In the genomic region with DNA sequence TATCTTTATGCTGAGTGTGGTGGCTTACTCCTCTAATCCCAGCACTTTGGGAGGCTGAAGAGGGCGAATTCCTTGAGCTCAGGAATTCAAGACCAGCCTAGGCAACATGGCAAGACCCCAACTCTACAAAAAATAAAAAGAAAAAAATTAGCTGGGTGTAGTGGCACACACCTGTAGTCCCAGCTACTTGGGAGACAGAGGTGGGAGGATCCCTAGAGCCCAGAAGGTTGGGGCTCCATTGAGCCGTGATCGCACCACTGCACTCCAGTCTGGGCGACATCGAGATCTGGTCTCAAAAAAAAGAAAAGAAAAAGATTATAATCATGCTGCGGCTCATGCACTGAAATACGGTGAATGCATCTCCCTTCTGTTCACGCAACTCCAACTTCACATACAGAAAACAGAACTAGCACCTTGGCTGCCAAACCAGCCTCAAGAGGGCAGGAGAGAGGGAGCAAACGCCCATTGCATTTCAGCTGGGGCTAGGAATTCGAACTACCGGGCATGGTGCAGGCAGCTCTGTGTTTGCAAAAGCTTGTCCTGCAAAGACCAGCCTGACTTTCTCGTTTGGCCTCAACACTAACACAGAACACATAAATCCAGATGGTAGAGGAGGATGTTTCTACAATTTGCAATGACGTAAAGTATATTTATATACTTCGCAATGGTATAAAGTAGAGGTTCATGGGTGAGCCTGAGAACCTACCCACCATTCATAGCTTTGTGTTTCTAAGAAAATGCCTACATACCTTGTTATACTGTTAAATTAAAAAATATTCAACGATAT, we compare ENCODE assay signal across 8 cellular contexts. TPM values are rescaled to one million over a fixed set of nuclear protein-coding genes. Genes with fewer than 3 reads are reported as not detected.
A peak's percentile ranks its signal among the peaks of the same experiment; 100 is the strongest.
DNase-seq lines count a peak whose midpoint lies in the region; ATAC-seq and TF ChIP-seq lines count a peak whose summit lies in the region.

No MANE protein-coding gene starts in this region.

- H3K9me3 Mint-ChIP-seq in activated CD4-positive, alpha-beta T cell treated with anti-CD3 and anti-CD28 coated beads, Interleukin-2, amount 10 ng/mL, durations not matched to agents 24 days and 14 days: no peaks in the 10 kb centered on the region

- peak; percentile 60 to 71 for ATAC-seq in activated CD4-positive, CD25-positive, alpha-beta regulatory T cell treated with anti-CD3 and anti-CD28 coated beads, Interleukin-2, amount 50 U/mL, for 24 hours
- ATAC-seq in lung (ENCODE audit: insufficient read depth, low FRiP score) (no peak), GM18520 (IDR thresholded peaks at IDR 0.05; ENCODE audit: unreplicated experiment) (no peak)

- H3K27ac ChIP-seq in dorsolateral prefrontal cortex: peak overlapping the region in 34 of 59 donors; percentile 2 to 83 (median 52)
- H3K27ac ChIP-seq in lung (ENCODE audit: low read depth in 1 of 2, low read length in 1 of 2): no peak overlapping the region

- no peaks in the 10 kb centered on the region for H3K27me3 ChIP-seq in dorsolateral prefrontal cortex
- no peaks in the 10 kb centered on the region for H3K27me3 ChIP-seq in lung (ENCODE audit: control insufficient read depth, insufficient read depth)

- H3K4me3 Mint-ChIP-seq in activated CD4-positive, alpha-beta T cell treated with anti-CD3 and anti-CD28 coated beads, Interleukin-2, amount 10 ng/mL, durations not matched to agents 24 days and 14 days: no peak overlapping the region

- TF ChIP-seq CTCF in dorsolateral prefrontal cortex (IDR thresholded peaks at IDR 0.05 in 54 of 56, conservative IDR thresholded peaks at IDR 0.05 in 2 of 56; ENCODE audit: low read depth in 1 of 56, partially characterized antibody in 56 of 56): peak; percentile 45 to 80 (median 70)
- peak; percentile 51 for TF ChIP-seq CTCF in lung (IDR thresholded peaks at IDR 0.05; ENCODE audit: control extremely low read depth, extremely low read depth)

- no peaks in the 10 kb centered on the region for H3K9me3 ChIP-seq in lung (ENCODE audit: control insufficient read depth in 2 of 2, insufficient read depth in 1 of 2, low read length in 1 of 2)

- 24 to 26% methylated on average over 15 of the region's 15 CpGs for WGBS in lung, 2 donors

- no peaks in the 10 kb centered on the region for H3K4me1 ChIP-seq in lung (ENCODE audit: control insufficient read depth in 2 of 2, insufficient read depth in 2 of 2, low read length in 2 of 2)

- H3K4me1 Mint-ChIP-seq in activated CD4-positive, alpha-beta T cell treated with anti-CD3 and anti-CD28 coated beads, Interleukin-2, amount 10 ng/mL, durations not matched to agents 24 days and 14 days: peaks cover 4% of the 10 kb centered on the region

- intact Hi-C loops in activated CD4-positive, alpha-beta T cell treated with anti-CD3 and anti-CD28 coated beads, Interleukin-2, amount 10 ng/mL, durations not matched to agents 24 days and 14 days (cut with micrococcal nuclease): loop anchor here (2.0 kb wide), 1 partner anchor 183 kb away; no protein-coding TSS in a partner anchor
- intact Hi-C loops in dorsolateral prefrontal cortex (cut with DNase I): loop anchor here (5.0 to 10.0 kb wide), 2 partner anchors 181 to 184 kb away; partner anchors contain the start of gene ATF4 (in 1 of the 2)

- H3K36me3 ChIP-seq in lung (ENCODE audit: control insufficient read depth in 2 of 2, insufficient read depth in 2 of 2, low read length in 2 of 2): no peaks in the 10 kb centered on the region

- H3K4me3 ChIP-seq in dorsolateral prefrontal cortex: peak overlapping the region in 26 of 59 donors; percentile 0 to 40 (median 16)
- H3K4me3 ChIP-seq in lung: no peak overlapping the region

- H3K27me3 Mint-ChIP-seq in activated CD4-positive, alpha-beta T cell treated with anti-CD3 and anti-CD28 coated beads, Interleukin-2, amount 10 ng/mL, durations not matched to agents 24 days and 14 days: peaks cover 39% of the 10 kb centered on the region

- H3K36me3 Mint-ChIP-seq in activated CD4-positive, alpha-beta T cell treated with anti-CD3 and anti-CD28 coated beads, Interleukin-2, amount 10 ng/mL, durations not matched to agents 24 days and 14 days (ENCODE audit: low read depth): no peaks in the 10 kb centered on the region

- no peak overlapping the region for H3K27ac Mint-ChIP-seq in activated CD4-positive, alpha-beta T cell treated with anti-CD3 and anti-CD28 coated beads, Interleukin-2, amount 10 ng/mL, durations not matched to agents 24 days and 14 days

- DNase-seq in activated CD4-positive, CD25-positive, alpha-beta regulatory T cell treated with anti-CD3 and anti-CD28 coated beads, Interleukin-2, amount 50 U/mL, for 72 hours: no peak
- DNase-seq in NCI-H2227 treated with DMSO at 0.1 percent for 48 hours (lab: John Stamatoyannopoulos, UW) (peak; percentile 29), dorsolateral prefrontal cortex (peak in 8 of 10 donors; percentile 65 to 84 (median 78)), lung (ENCODE audit: low spot score) (peak; percentile 65)
- peak; percentile 88 for DNase-seq in activated CD4-positive, alpha-beta T cell treated with anti-CD3 and anti-CD28 coated beads, Interleukin-2, amount 10 ng/mL, durations not matched to agents 24 days and 14 days
- DNase-seq in stimulated activated CD8-positive, alpha-beta memory T cell treated with anti-CD3 and anti-CD28 coated beads, Interleukin-7, amount 100 ng/mL, for 24 hours (ENCODE audit: low read depth): peak; percentile 30

RNA-seq across cellular contexts. Expression of gene SYNGR1, which starts 6.3 kb away (rescaled TPM):
- not detected in 2 replicates for total RNA-seq in activated CD4-positive, alpha-beta T cell treated with anti-CD3 and anti-CD28 coated beads, Interleukin-2, amount 10 ng/mL, durations not matched to agents 24 days and 14 days
- 100 to 1,000 TPM; 108 to 421 (median 288) TPM for total RNA-seq in dorsolateral prefrontal cortex
- total RNA-seq in lung: 10 to 100 TPM in 1 of 2 donors, 1 to 10 TPM in 1; 4.9 to 13.3 TPM
- 1 to 10 TPM; 3.5 to 6.1 TPM for polyA plus RNA-seq in lung

RNA-seq across cellular contexts. Expression of gene RPL3, which starts 24.0 kb away (rescaled TPM):
- 2,129 and 2,132 TPM in 2 replicates for total RNA-seq in activated CD4-positive, alpha-beta T cell treated with anti-CD3 and anti-CD28 coated beads, Interleukin-2, amount 10 ng/mL, durations not matched to agents 24 days and 14 days
- total RNA-seq in dorsolateral prefrontal cortex (100 to 1,000 TPM; 562 to 963 (median 699) TPM), lung (1,000 to 10,000 TPM; 1,521 to 1,689 TPM)
- polyA plus RNA-seq in lung: 1,000 to 10,000 TPM; 2,233 to 2,749 TPM

RNA-seq across cellular contexts. Expression of gene TAB1, which starts 56.1 kb away (rescaled TPM):
- 24.9 and 27.0 TPM in 2 replicates for total RNA-seq in activated CD4-positive, alpha-beta T cell treated with anti-CD3 and anti-CD28 coated beads, Interleukin-2, amount 10 ng/mL, durations not matched to agents 24 days and 14 days
- 10 to 100 TPM; 25.2 to 75.7 (median 46.7) TPM for total RNA-seq in dorsolateral prefrontal cortex
- 10 to 100 TPM; 20.2 to 29.7 TPM for total RNA-seq in lung
- polyA plus RNA-seq in lung: 10 to 100 TPM; 13.9 to 16.4 TPM

Comparison
In these comparisons a context has a peak if more than half of its experiments do, and no peak if none do; other contexts are left out.
1. ATAC-seq: peak in activated CD4-positive, CD25-positive, alpha-beta regulatory T cell treated with anti-CD3 and anti-CD28 coated beads, Interleukin-2, amount 50 U/mL, for 24 hours (2 of 2); none in lung (single experiment) and GM18520 (single experiment).
2. H3K27ac ChIP-seq: peak in dorsolateral prefrontal cortex (34 of 59); none in lung (0 of 2).
3. RNA of gene SYNGR1, which starts 6.3 kb away (total RNA-seq): 108 to 421 TPM in dorsolateral prefrontal cortex; 4.9 to 13.3 TPM in lung and not detected in activated CD4-positive, alpha-beta T cell treated with anti-CD3 and anti-CD28 coated beads, Interleukin-2, amount 10 ng/mL, durations not matched to agents 24 days and 14 days; every median in the first group is over 4 times any median in the second.